In genomic region chr1:62131093-62131725, GRCh38 we compare ENCODE assay signal across 8 cellular contexts.
DNase-seq lines count a peak whose midpoint lies in the region; ATAC-seq lines count a peak whose summit lies in the region.

No MANE protein-coding gene starts in this region.

- intact Hi-C loops in left ventricle myocardium superior (cut with micrococcal nuclease) = no loop called here

- ATAC-seq in GM19452 (IDR thresholded peaks at IDR 0.05; ENCODE audit: unreplicated experiment) = peak; percentile 97
- peak; percentile 70 for ATAC-seq in HG03439 (IDR thresholded peaks at IDR 0.05; ENCODE audit: unreplicated experiment)
- ATAC-seq in left ventricle myocardium superior = peak; percentile 77
- ATAC-seq in HG03571 (IDR thresholded peaks at IDR 0.05; ENCODE audit: unreplicated experiment) = no peak

- H3K27ac Mint-ChIP-seq in activated naive CD8-positive, alpha-beta T cell treated with anti-CD3 and anti-CD28 coated beads for 36 hours = no peak overlapping the region

- peak; percentile 3 for DNase-seq in DMS153 (lab: John Stamatoyannopoulos, UW)
- DNase-seq in NCI-H774 (lab: John Stamatoyannopoulos, UW) = peak; percentile 9
- peak; percentile 23 for DNase-seq in activated naive CD8-positive, alpha-beta T cell treated with anti-CD3 and anti-CD28 coated beads for 36 hours
- no peak for DNase-seq in left ventricle myocardium superior
- peak; percentile 12 for DNase-seq in skeletal muscle cell (ENCODE audit: low read depth)

- H3K4me3 ChIP-seq in skeletal muscle cell (ENCODE audit: low read depth, low read length) = no peak overlapping the region

- no peaks in the 10 kb centered on the region for H3K36me3 Mint-ChIP-seq in activated naive CD8-positive, alpha-beta T cell treated with anti-CD3 and anti-CD28 coated beads for 36 hours

- H3K9me3 Mint-ChIP-seq in activated naive CD8-positive, alpha-beta T cell treated with anti-CD3 and anti-CD28 coated beads for 36 hours = no peaks in the 10 kb centered on the region

- H3K4me1 Mint-ChIP-seq in activated naive CD8-positive, alpha-beta T cell treated with anti-CD3 and anti-CD28 coated beads for 36 hours = no peaks in the 10 kb centered on the region

- no peaks in the 10 kb centered on the region for H3K27me3 Mint-ChIP-seq in activated naive CD8-positive, alpha-beta T cell treated with anti-CD3 and anti-CD28 coated beads for 36 hours

- H3K4me3 Mint-ChIP-seq in activated naive CD8-positive, alpha-beta T cell treated with anti-CD3 and anti-CD28 coated beads for 36 hours = no peak overlapping the region
